ENCODE assay signal across 1 cellular context in genomic region chr1:236010443-236010842, GRCh38.
A peak's percentile ranks its signal among the peaks of the same experiment; 100 is the strongest.
TF ChIP-seq lines count a peak whose summit lies in the region.

No MANE protein-coding gene starts in this region.

TF ChIP-seq in K562, 482 proteins besides CTCF, POLR2A, EP300 and RAD21:
- peak; percentile 89 for TF ChIP-seq ZBTB40 (IDR thresholded peaks at IDR 0.05)
- peak; percentile 70 for TF ChIP-seq ZBTB40 (CRISPR knock-in tag; IDR thresholded peaks at IDR 0.05)
- no peak for TF ChIP-seq BRD4 (IDR thresholded peaks at IDR 0.05)
TF ChIP-seq in K562: peak in this region for 1.
